In genomic region chr2:127683056-127683455, GRCh38 we compare ENCODE assay signal across 23 cellular contexts. TPM values are rescaled to one million over a fixed set of nuclear protein-coding genes. Genes with fewer than 3 reads are reported as not detected.
"Had no signal": no experiment of that assay in that cellular context is flagged by ENCODE, and none has a peak within 500 bp of the region (broad histone marks: within the 10 kb centered on the region; RNA-seq: fewer than 3 reads in every experiment).

No MANE protein-coding gene starts in this region.

- H3K4me1 ChIP-seq: prostate gland had no signal

- H3K36me3 ChIP-seq: left lung, prostate gland, stomach had no signal

- DNase-seq: activated CD4-positive, alpha-beta memory T cell treated with anti-CD3 and anti-CD28 coated beads for 36 hours; activated CD4-positive, alpha-beta T cell treated with anti-CD3 and anti-CD28 coated beads for 36 hours; activated naive CD4-positive, alpha-beta T cell treated with anti-CD3 and anti-CD28 coated beads for 36 hours; activated naive CD8-positive, alpha-beta T cell treated with anti-CD3 and anti-CD28 coated beads, Interleukin-2, amount 10 ng/mL, durations not matched to agents 7 days and 5 days; activated T-cell treated with anti-CD3 and anti-CD28 coated beads, Interleukin-2, amount 50 U/mL, for 48 hours; amniotic stem cell; erythroblast; foreskin melanocyte; glutamatergic neuron; hippocampal formation; kidney glomerular epithelial cell; left lung; natural killer cell; stimulated activated CD4-positive, alpha-beta T cell treated with anti-CD3 and anti-CD28 coated beads, Interleukin-1b, Interleukin-23, amount 100 ng/mL, for 48 hours; stomach; T-helper 9 cell had no signal

- H3K27ac ChIP-seq: left lung, prostate gland had no signal

- H3K4me3 ChIP-seq: left lung, prostate gland, stomach had no signal

- ATAC-seq: activated CD4-positive, alpha-beta T cell treated with anti-CD3 and anti-CD28 coated beads for 36 hours; left lung; natural killer cell; stimulated activated effector memory CD8-positive, alpha-beta T cell treated with anti-CD3 and anti-CD28 coated beads, Interleukin-12 subunit alpha, Interleukin-12 subunit beta, amount 100 ng/mL, for 72 hours; WTC11 had no signal

- H3K27me3 ChIP-seq: stomach had no signal

- H3K9me3 ChIP-seq: prostate gland, stomach had no signal

RNA-seq across cellular contexts. Expression of gene GPR17, which starts 37.1 kb away (rescaled TPM):
- total RNA-seq: activated CD4-positive, alpha-beta memory T cell treated with anti-CD3 and anti-CD28 coated beads for 36 hours; activated CD4-positive, alpha-beta T cell treated with anti-CD3 and anti-CD28 coated beads for 36 hours; activated naive CD4-positive, alpha-beta T cell treated with anti-CD3 and anti-CD28 coated beads for 36 hours; activated naive CD8-positive, alpha-beta T cell treated with anti-CD3 and anti-CD28 coated beads, Interleukin-2, amount 10 ng/mL, durations not matched to agents 7 days and 5 days; bronchial epithelial cell; lung microvascular endothelial cell; natural killer cell; osteoblast; prostate gland; stomach; T-helper 1 cell treated with Interleukin-12 subunit alpha and Interleukin-12 subunit beta and Interleukin-4 antibody, amounts not matched to agents 30 ng/mL and 1 ng/mL, for 36 hours; WTC11 had no signal
